Comparison of ENCODE assay signal across 8 cellular contexts in genomic region chr20:49610701-49611538, GRCh38. TPM values are rescaled to one million over a fixed set of nuclear protein-coding genes. Genes with fewer than 3 reads are reported as not detected.
DNase-seq lines count a peak whose midpoint lies in the region; ATAC-seq and TF ChIP-seq lines count a peak whose summit lies in the region.

No MANE protein-coding gene starts in this region.

- peak; percentile 60 for ATAC-seq in HG02884 (IDR thresholded peaks at IDR 0.05; ENCODE audit: unreplicated experiment)
- ATAC-seq in lung (ENCODE audit: insufficient read depth, low FRiP score) = peak; percentile 90
- no peak for ATAC-seq in GM18870 (IDR thresholded peaks at IDR 0.05; ENCODE audit: unreplicated experiment)

- no peaks in the 10 kb centered on the region for H3K9me3 ChIP-seq in lung (ENCODE audit: control insufficient read depth in 2 of 2, insufficient read depth in 1 of 2, low read length in 1 of 2)

- DNase-seq in GM06990 (ENCODE audit: extremely low read depth, insufficient read length) = peak; percentile 86
- peak; percentile 62 for DNase-seq in NCI-H460 (ENCODE audit: extremely low read depth, low read depth)
- peak; percentile 67 to 70 for DNase-seq in activated CD4-positive, alpha-beta T cell treated with anti-CD3 and anti-CD28 coated beads for 4 hours
- DNase-seq in coronary artery (ENCODE audit: low spot score) = no peak
- DNase-seq in lung (ENCODE audit: low spot score) = peak; percentile 78
- DNase-seq in stimulated activated CD4-positive, alpha-beta T cell treated with anti-CD3 and anti-CD28 coated beads, TNF-alpha, amount 100 ng/mL, for 48 hours (ENCODE audit: low read depth in 3 of 3) = peak; percentile 68 to 71 (median 69)

- 14 to 16% methylated on average over 46 to 48 of the region's 48 CpGs for whole genome bisulfite sequencing in lung, 2 donors

- no peaks in the 10 kb centered on the region; the same call in 1 of the 2 replicates for H3K27me3 ChIP-seq in GM06990 (replicated peaks; ENCODE audit: control insufficient read depth, insufficient read depth, low read length)
- no peaks in the 10 kb centered on the region for H3K27me3 ChIP-seq in lung (ENCODE audit: control insufficient read depth, insufficient read depth)

- peaks cover 0 to 9% of the 10 kb centered on the region in 2 donors for H3K4me1 ChIP-seq in lung (ENCODE audit: control insufficient read depth in 2 of 2, insufficient read depth in 2 of 2, low read length in 2 of 2)

- no peak overlapping the region for H3K27ac ChIP-seq in coronary artery
- H3K27ac ChIP-seq in lung (ENCODE audit: low read depth in 1 of 2, low read length in 1 of 2) = no peak overlapping the region

- peak; percentile 99 for TF ChIP-seq CTCF in GM06990 (IDR thresholded peaks at IDR 0.05; ENCODE audit: insufficient read depth, low read length, poor library complexity, severe bottlenecking)
- peak; percentile 99 for TF ChIP-seq CTCF in coronary artery (IDR thresholded peaks at IDR 0.05)
- TF ChIP-seq CTCF in lung (IDR thresholded peaks at IDR 0.05; ENCODE audit: control extremely low read depth, extremely low read depth) = peak; percentile 98

- H3K4me3 ChIP-seq in GM06990 (replicated peaks; ENCODE audit: low read depth, low read length) (peak overlapping the region; percentile 42), coronary artery (peak overlapping the region; percentile 57), lung (no peak overlapping the region)

- no peaks in the 10 kb centered on the region for H3K36me3 ChIP-seq in GM06990 (ENCODE audit: control insufficient read depth, insufficient read depth, low read length)
- H3K36me3 ChIP-seq in lung (ENCODE audit: control insufficient read depth in 2 of 2, insufficient read depth in 2 of 2, low read length in 2 of 2) = no peaks in the 10 kb centered on the region

RNA-seq across cellular contexts. Expression of gene PTGIS, which starts 43.0 kb away (rescaled TPM):
- total RNA-seq in NCI-H460 (2014; rRNA removed; shearing (Covaris generic)) = not detected in 2 replicates
- not detected in 2 replicates for polyA plus RNA-seq in NCI-H460 (2014; cell fraction: nucleus; rRNA removed)
- total RNA-seq in lung = 10 to 100 TPM; 17.1 to 43.8 TPM
- polyA plus RNA-seq in lung = 10 to 100 TPM in 1 of 2 donors, 1 to 10 TPM in 1; 5.3 to 12.6 TPM

Comparison
In these comparisons a context has a peak if more than half of its experiments do, and no peak if none do; other contexts are left out.
1. RNA of gene PTGIS, which starts 43.0 kb away (total RNA-seq): 17.1 to 43.8 TPM in lung; not detected in NCI-H460; every median in the first group is over 10 times any median in the second.
2. Peak in every context shown above with its lines, with median percentiles within 50 percentile points of each other: CTCF ChIP-seq.